ENCODE assay signal across 8 cellular contexts in the genomic region with DNA sequence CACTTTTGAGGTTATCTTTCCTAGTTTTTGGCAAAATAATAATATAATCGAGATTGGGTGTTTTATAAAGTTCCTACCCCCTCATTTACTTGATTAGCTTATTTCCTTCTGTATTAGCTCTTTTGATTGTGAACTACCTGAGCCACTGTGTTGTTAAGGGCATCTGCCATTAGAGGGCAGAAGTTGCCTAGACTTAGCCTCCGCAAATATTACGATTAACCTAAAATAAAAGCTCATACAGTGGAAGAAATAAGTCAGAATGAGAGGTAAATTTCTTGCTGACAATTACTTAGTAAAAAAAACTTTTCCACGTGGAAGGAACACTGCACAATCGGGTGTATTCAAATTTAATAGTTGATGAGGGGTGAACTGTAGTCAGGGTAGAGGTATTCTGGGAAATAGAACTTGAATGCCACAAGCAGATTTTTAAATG. TPM values are rescaled to one million over a fixed set of nuclear protein-coding genes. Genes with fewer than 3 reads are reported as not detected.
DNase-seq lines count a peak whose midpoint lies in the region; ATAC-seq, FAIRE-seq and TF ChIP-seq lines count a peak whose summit lies in the region.

No MANE protein-coding gene starts in this region.

- H3K36me3 ChIP-seq in GM06990 (ENCODE audit: control insufficient read depth, insufficient read depth, low read length) (peaks cover 7% of the 10 kb centered on the region), endothelial cell of umbilical vein (ENCODE audit: control insufficient read depth in 2 of 2, extremely low read depth in 1 of 2, insufficient read depth in 2 of 2, low read length in 2 of 2) (peaks cover 9 to 16% of the 10 kb centered on the region in 2 experiments)
- H3K36me3 ChIP-seq in naive thymus-derived CD4-positive, alpha-beta T cell (ENCODE audit: control insufficient read depth in 2 of 3, insufficient read depth in 3 of 3, low read length in 3 of 3), result peaks cover 19 to 52% (median 28%) of the 10 kb centered on the region in 3 experiments

- H3K9me3 Mint-ChIP-seq in activated B cell treated with CpG ODN at 0.5 μM for 24 hours, result no peaks in the 10 kb centered on the region
- H3K9me3 Mint-ChIP-seq in naive thymus-derived CD4-positive, alpha-beta T cell, result peaks cover 0 to 5% (median 0%) of the 10 kb centered on the region in 11 donors

- no peak overlapping the region for H2AFZ ChIP-seq in endothelial cell of umbilical vein (ENCODE audit: low read depth, low read length)

- H3K27ac ChIP-seq in AG04450 (ENCODE audit: low read depth, low read length), result no peak overlapping the region
- no peak overlapping the region for H3K27ac ChIP-seq in endothelial cell of umbilical vein (ENCODE audit: insufficient read depth, low read depth, low read length)
- H3K27ac ChIP-seq in naive thymus-derived CD4-positive, alpha-beta T cell (ENCODE audit: low read depth, low read length), result peak overlapping the region; percentile 97

- peaks cover 13% of the 10 kb centered on the region for H4K20me1 ChIP-seq in endothelial cell of umbilical vein (replicated peaks; ENCODE audit: control insufficient read depth, extremely low read depth, insufficient read depth, low read length)

- peaks cover 60% of the 10 kb centered on the region for H3K4me1 Mint-ChIP-seq in activated B cell treated with CpG ODN at 0.5 μM for 24 hours
- peaks cover 47 to 69% (median 59%) of the 10 kb centered on the region in 7 donors for H3K4me1 Mint-ChIP-seq in naive thymus-derived CD4-positive, alpha-beta T cell

- POLR2A ChIA-PET in AG04450 (lab: Yijun Ruan, JAX), result interaction anchor here (0.6 to 1.1 kb wide), 4 partner anchors 19 to 65 kb away, joined by 3 to 6 read pairs (median 5); no protein-coding TSS in a partner anchor
- POLR2A ChIA-PET in activated B cell treated with CpG ODN at 0.5 μM for 24 hours (lab: Charles Lee), result interaction anchor here (0.7 to 10.7 kb wide), 17 partner anchors 9 to 598 kb away, joined by 3 to 617 read pairs (median 7); a partner anchor contains a TSS
- POLR2A ChIA-PET in endothelial cell of umbilical vein (lab: Charles Lee), result interaction anchor here (1.0 to 1.1 kb wide), 2 partner anchors 56 to 65 kb away, joined by 4 to 5 read pairs; a partner anchor contains a TSS
- POLR2A ChIA-PET in naive thymus-derived CD4-positive, alpha-beta T cell (lab: Charles Lee), result interaction anchor here (0.6 to 6.4 kb wide), 21 partner anchors 9 to 637 kb away, joined by 3 to 450 read pairs (median 5); a partner anchor contains a TSS

- intact Hi-C loops in activated B cell treated with CpG ODN at 0.5 μM for 24 hours (cut with micrococcal nuclease), result loop anchor here (1.0 to 5.0 kb wide), 6 partner anchors 56 to 638 kb away; a partner anchor contains a TSS
- intact Hi-C loops in endothelial cell of umbilical vein (cut with micrococcal nuclease), result loop anchor here (1.0 to 5.0 kb wide), 5 partner anchors 56 to 638 kb away; a partner anchor contains a TSS
- intact Hi-C loops in naive thymus-derived CD4-positive, alpha-beta T cell (cut with micrococcal nuclease), result loop anchor here (1.0 to 10.0 kb wide), 15 partner anchors 18 to 670 kb away; a partner anchor contains a TSS

- TF ChIP-seq POLR2A in endothelial cell of umbilical vein (IDR thresholded peaks at IDR 0.05; ENCODE audit: low read depth, low read length), result no peak

- peak; percentile 78 for FAIRE-seq in endothelial cell of umbilical vein (lab: Jason Lieb, UNC)

- peak overlapping the region; percentile 98 for H3K4me2 ChIP-seq in endothelial cell of umbilical vein (ENCODE audit: insufficient read depth, low read length)

- H3K27ac Mint-ChIP-seq in activated B cell treated with CpG ODN at 0.5 μM for 24 hours, result peak overlapping the region; percentile 79
- peak overlapping the region; percentile 18 to 100 (median 89) for H3K27ac Mint-ChIP-seq in naive thymus-derived CD4-positive, alpha-beta T cell

- H3K79me2 ChIP-seq in endothelial cell of umbilical vein (ENCODE audit: control insufficient read depth, insufficient read depth, low read length), result peaks cover 67% of the 10 kb centered on the region

- peaks cover 24% of the 10 kb centered on the region for H3K4me1 ChIP-seq in endothelial cell of umbilical vein (ENCODE audit: control insufficient read depth, extremely low read depth, insufficient read depth, low read length)
- peaks cover 41 to 50% of the 10 kb centered on the region in 2 donors for H3K4me1 ChIP-seq in naive thymus-derived CD4-positive, alpha-beta T cell (ENCODE audit: control insufficient read depth in 2 of 2, insufficient read depth in 2 of 2, low read length in 2 of 2)

- DNase-seq in AG04450 (ENCODE audit: low read depth, low spot score), result no peak
- peak; percentile 24 for DNase-seq in GM06990 (ENCODE audit: extremely low read depth, insufficient read length)
- DNase-seq in NCI-H2029 (lab: John Stamatoyannopoulos, UW), result peak; percentile 25
- no peak for DNase-seq in activated B cell treated with CpG ODN at 0.5 μM for 24 hours
- peak; percentile 76 for DNase-seq in endothelial cell of umbilical vein (ENCODE audit: low read depth, low spot score)
- DNase-seq in naive thymus-derived CD4-positive, alpha-beta T cell, result peak in 7 of 9 donors; percentile 29 to 67 (median 54)
- no peak for DNase-seq in NK-92 treated with Interleukin-12 subunit alpha and Interleukin-12 subunit beta, amount 100 ng/mL, for 24 hours (lab: John Stamatoyannopoulos, UW)

- dilution Hi-C loops in endothelial cell of umbilical vein (cut with MboI; ENCODE audit: extremely low pct_ligation_motif_present, low sequenced_read_pairs), result no loop called here

- peak; percentile 86 for TF ChIP-seq CTCF in AG04450 (IDR thresholded peaks at IDR 0.05; ENCODE audit: low read depth, low read length)
- TF ChIP-seq CTCF in GM06990 (IDR thresholded peaks at IDR 0.05; ENCODE audit: insufficient read depth, low read length, poor library complexity, severe bottlenecking), result peak; percentile 82
- no peak for TF ChIP-seq CTCF in activated B cell treated with CpG ODN at 0.5 μM for 24 hours (IDR thresholded peaks at IDR 0.05)
- TF ChIP-seq CTCF in endothelial cell of umbilical vein (IDR thresholded peaks at IDR 0.05; ENCODE audit: extremely low read depth in 1 of 2, insufficient read depth in 1 of 2, low read depth in 1 of 2, low read length in 2 of 2), result peak; percentile 58 to 61

- peak; percentile 6 for ATAC-seq in activated B cell treated with CpG ODN at 0.5 μM for 24 hours (ENCODE audit: low read depth)
- ATAC-seq in naive thymus-derived CD4-positive, alpha-beta T cell, result no peak
- no peak for ATAC-seq in GM18502 (IDR thresholded peaks at IDR 0.05; ENCODE audit: poor library complexity, unreplicated experiment)

- peak overlapping the region; percentile 29 for H3K9ac ChIP-seq in endothelial cell of umbilical vein (replicated peaks; ENCODE audit: extremely low read depth, insufficient read depth, low read length)

- peaks cover 62% of the 10 kb centered on the region for H3K36me3 Mint-ChIP-seq in activated B cell treated with CpG ODN at 0.5 μM for 24 hours (ENCODE audit: low read depth)
- H3K36me3 Mint-ChIP-seq in naive thymus-derived CD4-positive, alpha-beta T cell, result peaks cover 14 to 36% (median 28%) of the 10 kb centered on the region in 5 donors

- peak overlapping the region; percentile 82 for H3K4me3 Mint-ChIP-seq in activated B cell treated with CpG ODN at 0.5 μM for 24 hours
- peak overlapping the region; percentile 77 to 100 (median 89) for H3K4me3 Mint-ChIP-seq in naive thymus-derived CD4-positive, alpha-beta T cell

- H3K27me3 Mint-ChIP-seq in activated B cell treated with CpG ODN at 0.5 μM for 24 hours, result no peaks in the 10 kb centered on the region
- no peaks in the 10 kb centered on the region for H3K27me3 Mint-ChIP-seq in naive thymus-derived CD4-positive, alpha-beta T cell

- no peaks in the 10 kb centered on the region for H3K27me3 ChIP-seq in AG04450 (ENCODE audit: control insufficient read depth, insufficient read depth, low read length)
- H3K27me3 ChIP-seq in GM06990 (replicated peaks; ENCODE audit: control insufficient read depth, insufficient read depth, low read length), result no peaks in the 10 kb centered on the region
- no peaks in the 10 kb centered on the region for H3K27me3 ChIP-seq in endothelial cell of umbilical vein (ENCODE audit: control insufficient read depth in 2 of 2, insufficient read depth in 2 of 2, low read length in 2 of 2)
- H3K27me3 ChIP-seq in naive thymus-derived CD4-positive, alpha-beta T cell (ENCODE audit: control insufficient read depth in 2 of 2, insufficient read depth in 2 of 2, low read length in 2 of 2), result no peaks in the 10 kb centered on the region

- H3K9me1 ChIP-seq in endothelial cell of umbilical vein (replicated peaks; ENCODE audit: control insufficient read depth, extremely low read depth, insufficient read depth, low read length), result no peaks in the 10 kb centered on the region

- H3K4me3 ChIP-seq in AG04450 (ENCODE audit: low read depth, low read length), result peak overlapping the region; percentile 85
- peak overlapping the region; percentile 89 for H3K4me3 ChIP-seq in GM06990 (replicated peaks; ENCODE audit: low read depth, low read length)
- peak overlapping the region in 2 of 3 experiments; percentile 60 to 99 for H3K4me3 ChIP-seq in endothelial cell of umbilical vein (replicated peaks in 1 of 3; ENCODE audit: insufficient read depth in 1 of 3, low read depth in 1 of 3, low read length in 3 of 3)
- peak overlapping the region; percentile 80 for H3K4me3 ChIP-seq in naive thymus-derived CD4-positive, alpha-beta T cell (ENCODE audit: low read length)

- CTCF ChIA-PET in AG04450 (lab: Charles Lee) (interaction anchor here (0.5 to 6.1 kb wide), 65 partner anchors 9 to 1896 kb away, joined by 3 to 104 read pairs (median 5); a partner anchor contains a TSS), activated B cell treated with CpG ODN at 0.5 μM for 24 hours (lab: Charles Lee) (interaction anchor here (0.6 to 4.6 kb wide), 41 partner anchors 8 to 620 kb away, joined by 3 to 73 read pairs (median 6); a partner anchor contains a TSS), endothelial cell of umbilical vein (lab: Charles Lee) (interaction anchor here (0.6 to 4.2 kb wide), 51 partner anchors 9 to 620 kb away, joined by 3 to 139 read pairs (median 5); a partner anchor contains a TSS)
- CTCF ChIA-PET in naive thymus-derived CD4-positive, alpha-beta T cell (lab: Charles Lee), result interaction anchor here (0.5 to 2.9 kb wide), 29 partner anchors 8 to 1867 kb away, joined by 3 to 38 read pairs (median 5); no protein-coding TSS in a partner anchor

- peaks cover 5% of the 10 kb centered on the region; the same call in 1 of the 2 replicates for H3K9me3 ChIP-seq in AG04450 (ENCODE audit: control insufficient read depth, insufficient read depth, low read length)
- H3K9me3 ChIP-seq in endothelial cell of umbilical vein (replicated peaks; ENCODE audit: control insufficient read depth, insufficient read depth, low read length), result no peaks in the 10 kb centered on the region
- no peaks in the 10 kb centered on the region for H3K9me3 ChIP-seq in naive thymus-derived CD4-positive, alpha-beta T cell (ENCODE audit: control insufficient read depth in 2 of 3, low read length in 3 of 3)

- no TSS peak for BruUV-seq in endothelial cell of umbilical vein (replicated peaks; lab: Mats Ljungman, UMichigan)

RNA-seq across cellular contexts. Expression of a gene that starts 2.3 kb away (rescaled TPM):
- 260 and 330 TPM in 2 replicates for polyA plus RNA-seq in AG04450 (2011; rRNA removed)
- 42.3 and 55.1 TPM in 2 replicates for polyA minus RNA-seq in AG04450 (2011; rRNA and poly(A)+ RNA removed)
- total RNA-seq in activated B cell treated with CpG ODN at 0.5 μM for 24 hours, result 600 and 642 TPM in 2 replicates
- total RNA-seq in endothelial cell of umbilical vein, result 448 and 477 TPM in 2 replicates
- polyA plus RNA-seq in endothelial cell of umbilical vein, result 387 and 426 TPM in 2 replicates
- 325 and 468 TPM in 2 replicates for polyA plus RNA-seq in endothelial cell of umbilical vein (2011; cell fraction: cytosol; rRNA removed)
- polyA plus RNA-seq in endothelial cell of umbilical vein (2011; cell fraction: nucleus; rRNA removed), result 112 and 143 TPM in 2 replicates
- polyA plus RNA-seq in endothelial cell of umbilical vein (2012), result 296 and 379 TPM in 2 replicates
- polyA minus RNA-seq in endothelial cell of umbilical vein, result 69.0 and 75.4 TPM in 2 replicates
- polyA minus RNA-seq in endothelial cell of umbilical vein (2011; cell fraction: cytosol; rRNA and poly(A)+ RNA removed), result 101 TPM
- polyA minus RNA-seq in endothelial cell of umbilical vein (2011; cell fraction: nucleus; rRNA and poly(A)+ RNA removed), result 33.2 and 34.6 TPM in 2 replicates
- 100 to 1,000 TPM; 388 to 561 (median 412) TPM for total RNA-seq in naive thymus-derived CD4-positive, alpha-beta T cell
- 100 to 1,000 TPM; 677 to 832 TPM for polyA plus RNA-seq in naive thymus-derived CD4-positive, alpha-beta T cell

Comparison
In these comparisons a context has a peak if more than half of its experiments do, and no peak if none do; other contexts are left out.
1. DNase-seq: peak in GM06990 (single experiment), NCI-H2029 (single experiment), endothelial cell of umbilical vein (single experiment) and naive thymus-derived CD4-positive, alpha-beta T cell (7 of 9); none in AG04450 (single experiment), activated B cell treated with CpG ODN at 0.5 μM for 24 hours (single experiment) and NK-92 treated with Interleukin-12 subunit alpha and Interleukin-12 subunit beta, amount 100 ng/mL, for 24 hours (single experiment).
2. Peak in every context shown above with its lines, with median percentiles within 50 percentile points of each other: H3K4me3 ChIP-seq.